In the genomic region with DNA sequence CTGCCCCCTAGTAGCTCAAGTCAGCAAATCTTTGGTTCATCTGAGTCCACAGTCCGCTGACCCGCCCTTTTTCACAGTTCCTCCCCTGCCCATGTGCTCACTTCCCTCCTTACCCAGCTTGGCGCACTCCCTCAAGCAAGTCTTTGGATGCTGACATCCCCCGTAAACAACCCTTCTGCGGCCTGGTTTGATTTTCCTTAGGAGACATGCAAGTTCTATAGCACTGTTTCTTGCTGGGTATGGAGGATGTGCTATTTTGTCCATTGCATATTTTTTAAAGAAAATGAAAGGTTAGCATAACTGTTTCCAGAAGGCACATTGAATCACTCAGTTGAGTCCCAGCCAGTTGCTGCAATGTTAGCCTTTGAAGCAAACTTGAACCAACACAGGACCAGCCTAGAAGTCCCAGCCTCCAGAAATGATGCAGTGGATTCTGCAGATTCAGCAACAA, we compare ENCODE assay signal across 13 cellular contexts. TPM values are rescaled to one million over a fixed set of nuclear protein-coding genes. Genes with fewer than 3 reads are reported as not detected.
DNase-seq lines count a peak whose midpoint lies in the region; ATAC-seq and TF ChIP-seq lines count a peak whose summit lies in the region.
"Had no signal": no experiment of that assay in that cellular context is flagged by ENCODE, and none has a peak within 500 bp of the region (broad histone marks: within the 10 kb centered on the region; RNA-seq: fewer than 3 reads in every experiment).

No MANE protein-coding gene starts in this region.

- DNase-seq in RPMI8226, result peak; percentile 66
- peak; percentile 94 for DNase-seq in fibroblast of gingiva (ENCODE audit: low read depth)
- peak; percentile 81 for DNase-seq in medulla oblongata (ENCODE audit: extremely low spot score)
- DNase-seq in thoracic aorta (ENCODE audit: low spot score), result no peak
- DNase-seq in activated T-cell treated with anti-CD3 and anti-CD28 coated beads, Interleukin-2, amount 50 U/mL, for 1 hour, result no peak
- no peak for DNase-seq in HuH-7 (ENCODE audit: low spot score)
- DNase-seq in NCI-H69 (lab: John Stamatoyannopoulos, UW), result no peak
- DNase-seq: foreskin keratinocyte, NCI-H446, WERI-Rb-1 had no signal

- no peak overlapping the region for H3K4me3 ChIP-seq in thoracic aorta

- ATAC-seq in thoracic aorta (ENCODE audit: insufficient number of reproducible peaks, low FRiP score, low read depth) (peak; percentile 68), GM18505 (IDR thresholded peaks at IDR 0.05; ENCODE audit: unreplicated experiment) (no peak)
- ATAC-seq: foreskin keratinocyte had no signal

- H3K27me3 ChIP-seq in thoracic aorta (replicated peaks; ENCODE audit: insufficient read depth), result no peaks in the 10 kb centered on the region
- H3K27me3 ChIP-seq: foreskin keratinocyte had no signal

- no peaks in the 10 kb centered on the region for H3K36me3 ChIP-seq in thoracic aorta
- H3K36me3 ChIP-seq: WERI-Rb-1 had no signal

- TF ChIP-seq POLR2A in GM18505 (IDR thresholded peaks at IDR 0.05; ENCODE audit: borderline replicate concordance, extremely low read depth, insufficient read depth, insufficient read length), result no peak

- peak overlapping the region; percentile 91 to 97 for H3K27ac ChIP-seq in thoracic aorta
- H3K27ac ChIP-seq: foreskin keratinocyte, WERI-Rb-1 had no signal

- H3K4me1 ChIP-seq in thoracic aorta (ENCODE audit: control insufficient read depth in 1 of 2, low read depth in 2 of 2), result peaks cover 44 to 70% of the 10 kb centered on the region in 2 donors

- no peak for TF ChIP-seq CTCF in thoracic aorta (IDR thresholded peaks at IDR 0.05)

- no peaks in the 10 kb centered on the region for H3K9me3 ChIP-seq in thoracic aorta

RNA-seq across cellular contexts. Expression of a gene that starts 38.2 kb away (rescaled TPM):
- total RNA-seq in thoracic aorta, result 100 to 1,000 TPM; 282 to 473 TPM

RNA-seq across cellular contexts. Expression of a gene that starts 45.1 kb away (rescaled TPM):
- not detected for total RNA-seq in thoracic aorta
- total RNA-seq: foreskin keratinocyte, lung microvascular endothelial cell, MCF 10A had no signal

Comparison
In these comparisons a context has a peak if more than half of its experiments do, and no peak if none do; other contexts are left out.
1. DNase-seq: peak in RPMI8226 (single experiment), fibroblast of gingiva (single experiment) and medulla oblongata (single experiment); none in thoracic aorta (single experiment), activated T-cell treated with anti-CD3 and anti-CD28 coated beads, Interleukin-2, amount 50 U/mL, for 1 hour (single experiment), HuH-7 (single experiment) and NCI-H69 (single experiment).